8 cellular contexts compared by ENCODE assay signal in genomic region chr6:144583614-144583954, GRCh38.
DNase-seq lines count a peak whose midpoint lies in the region; ATAC-seq and TF ChIP-seq lines count a peak whose summit lies in the region.
"Had no signal": no experiment of that assay in that cellular context is flagged by ENCODE, and none has a peak within 500 bp of the region (broad histone marks: within the 10 kb centered on the region; RNA-seq: fewer than 3 reads in every experiment).

No MANE protein-coding gene starts in this region.

- H3K27ac ChIP-seq in ascending aorta: no peak overlapping the region
- H3K27ac ChIP-seq: body of pancreas had no signal

- peak overlapping the region; percentile 78 for H3K4me3 Mint-ChIP-seq in activated naive CD8-positive, alpha-beta T cell treated with anti-CD3 and anti-CD28 coated beads, Interleukin-2, amount 50 U/mL, for 24 hours
- H3K4me3 Mint-ChIP-seq in nephron: peak overlapping the region; percentile 58 to 74 (median 71)

- no peaks in the 10 kb centered on the region for H3K9me3 ChIP-seq in ascending aorta
- H3K9me3 ChIP-seq: body of pancreas had no signal

- intact Hi-C loops in ascending aorta (cut with DNase I): loop anchor here (10.0 kb wide), 1 partner anchor 631 kb away; no protein-coding TSS in a partner anchor

- H3K4me1 Mint-ChIP-seq in activated naive CD8-positive, alpha-beta T cell treated with anti-CD3 and anti-CD28 coated beads, Interleukin-2, amount 50 U/mL, for 24 hours: peaks cover 52% of the 10 kb centered on the region
- H3K4me1 Mint-ChIP-seq in nephron: peaks cover 37% of the 10 kb centered on the region

- H3K27ac Mint-ChIP-seq in activated naive CD8-positive, alpha-beta T cell treated with anti-CD3 and anti-CD28 coated beads, Interleukin-2, amount 50 U/mL, for 24 hours: peak overlapping the region; percentile 81
- no peak overlapping the region for H3K27ac Mint-ChIP-seq in nephron

- H3K27me3 ChIP-seq in ascending aorta: no peaks in the 10 kb centered on the region
- H3K27me3 ChIP-seq: body of pancreas had no signal

- peak; percentile 2 for ATAC-seq in GM18858 (IDR thresholded peaks at IDR 0.05; ENCODE audit: unreplicated experiment)
- peak; percentile 7 for ATAC-seq in HG02884 (IDR thresholded peaks at IDR 0.05; ENCODE audit: unreplicated experiment)
- no peak for ATAC-seq in activated naive CD8-positive, alpha-beta T cell treated with anti-CD3 and anti-CD28 coated beads, Interleukin-2, amount 50 U/mL, for 24 hours
- no peak for ATAC-seq in left lobe of liver
- ATAC-seq: body of pancreas had no signal

- no peak for DNase-seq in activated naive CD8-positive, alpha-beta T cell treated with anti-CD3 and anti-CD28 coated beads, Interleukin-2, amount 50 U/mL, for 24 hours
- no peak for DNase-seq in ascending aorta (ENCODE audit: low spot score in 2 of 2)
- no peak for DNase-seq in NCI-H2107 (lab: John Stamatoyannopoulos, UW)
- DNase-seq in left lobe of liver (ENCODE audit: low spot score): no peak

- peaks cover 4% of the 10 kb centered on the region for H3K36me3 Mint-ChIP-seq in activated naive CD8-positive, alpha-beta T cell treated with anti-CD3 and anti-CD28 coated beads, Interleukin-2, amount 50 U/mL, for 24 hours (ENCODE audit: low read depth)
- peaks cover 5% of the 10 kb centered on the region for H3K36me3 Mint-ChIP-seq in nephron (ENCODE audit: low read depth)

- H3K9me3 Mint-ChIP-seq in activated naive CD8-positive, alpha-beta T cell treated with anti-CD3 and anti-CD28 coated beads, Interleukin-2, amount 50 U/mL, for 24 hours: no peaks in the 10 kb centered on the region
- no peaks in the 10 kb centered on the region for H3K9me3 Mint-ChIP-seq in nephron

- TF ChIP-seq CTCF in nephron (IDR thresholded peaks at IDR 0.05; ENCODE audit: unreplicated experiment in 3 of 3): no peak
- no peak for TF ChIP-seq CTCF in ascending aorta (IDR thresholded peaks at IDR 0.05)

- no peaks in the 10 kb centered on the region for H3K4me1 ChIP-seq in ascending aorta

- no peaks in the 10 kb centered on the region for H3K27me3 Mint-ChIP-seq in activated naive CD8-positive, alpha-beta T cell treated with anti-CD3 and anti-CD28 coated beads, Interleukin-2, amount 50 U/mL, for 24 hours
- no peaks in the 10 kb centered on the region for H3K27me3 Mint-ChIP-seq in nephron (ENCODE audit: low read depth)

- peaks cover 0 to 7% of the 10 kb centered on the region in 2 donors for H3K36me3 ChIP-seq in ascending aorta

- H3K4me3 ChIP-seq in ascending aorta: no peak overlapping the region
- H3K4me3 ChIP-seq: body of pancreas had no signal

Comparison
In these comparisons a context has a peak if more than half of its experiments do, and no peak if none do; other contexts are left out.
1. ATAC-seq: peak in GM18858 (single experiment) and HG02884 (single experiment); none in activated naive CD8-positive, alpha-beta T cell treated with anti-CD3 and anti-CD28 coated beads, Interleukin-2, amount 50 U/mL, for 24 hours (single experiment) and left lobe of liver (single experiment).